Comparison of ENCODE assay signal across 8 cellular contexts in the genomic region with DNA sequence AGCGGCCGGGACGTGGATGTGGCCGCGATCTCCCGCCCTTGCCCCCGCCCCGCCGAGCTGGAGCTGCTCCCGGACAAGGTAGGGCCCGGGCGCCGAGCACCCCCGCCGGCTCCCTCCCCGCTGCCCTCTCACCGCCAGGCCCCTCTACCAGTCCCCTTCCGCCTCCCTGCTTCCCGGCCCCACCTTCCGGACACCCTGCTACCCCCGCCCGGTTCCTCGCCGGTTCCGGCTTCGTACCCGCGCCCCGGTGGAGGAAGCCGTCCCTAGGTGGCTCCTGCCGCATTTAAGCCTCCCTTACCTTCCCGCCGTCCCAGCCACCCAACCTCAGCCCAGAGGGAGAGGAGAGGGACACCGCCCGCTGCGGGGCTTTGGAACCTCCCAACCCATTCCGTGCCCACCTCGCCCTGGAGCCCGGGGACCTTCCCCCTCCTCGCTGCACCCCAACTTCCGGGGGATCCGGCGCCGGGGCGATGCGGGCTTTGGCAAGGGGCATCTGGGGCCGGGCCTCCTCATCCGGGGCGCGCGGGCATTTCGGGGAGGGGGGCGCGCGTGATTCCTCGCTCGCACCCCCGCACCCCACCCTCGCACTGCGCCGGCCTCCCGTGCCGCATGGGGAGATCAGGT. TPM values are rescaled to one million over a fixed set of nuclear protein-coding genes. Genes with fewer than 3 reads are reported as not detected.
DNase-seq lines count a peak whose midpoint lies in the region; ATAC-seq lines count a peak whose summit lies in the region.

No MANE protein-coding gene starts in this region.

- no peaks in the 10 kb centered on the region for H3K9me3 Mint-ChIP-seq in activated CD8-positive, alpha-beta memory T cell treated with anti-CD3 and anti-CD28 coated beads, Interleukin-2, amount 10 ng/mL, durations not matched to agents 7 days and 5 days (ENCODE audit: low read depth)
- H3K9me3 Mint-ChIP-seq in naive thymus-derived CD4-positive, alpha-beta T cell, result no peaks in the 10 kb centered on the region

- POLR2A ChIA-PET in naive thymus-derived CD4-positive, alpha-beta T cell (lab: Charles Lee), result interaction anchor here (1.0 kb wide), 1 partner anchor 34 kb away, joined by 3 read pairs; no protein-coding TSS in a partner anchor

- CTCF ChIA-PET in activated CD8-positive, alpha-beta memory T cell treated with anti-CD3 and anti-CD28 coated beads, Interleukin-2, amount 10 ng/mL, durations not matched to agents 7 days and 5 days (lab: Charles Lee), result interaction anchor here (0.6 to 1.3 kb wide), 5 partner anchors 114 to 214 kb away, joined by 3 to 6 read pairs (median 5); no protein-coding TSS in a partner anchor
- CTCF ChIA-PET in naive thymus-derived CD4-positive, alpha-beta T cell (lab: Charles Lee), result interaction anchor here (0.6 kb wide), 2 partner anchors 31 to 307 kb away, joined by 4 read pairs; no protein-coding TSS in a partner anchor

- peak overlapping the region; percentile 95 for H3K27ac Mint-ChIP-seq in activated CD8-positive, alpha-beta memory T cell treated with anti-CD3 and anti-CD28 coated beads, Interleukin-2, amount 10 ng/mL, durations not matched to agents 7 days and 5 days
- peak overlapping the region in 6 of 9 donors; percentile 83 to 95 (median 90) for H3K27ac Mint-ChIP-seq in naive thymus-derived CD4-positive, alpha-beta T cell

- H3K4me1 Mint-ChIP-seq in activated CD8-positive, alpha-beta memory T cell treated with anti-CD3 and anti-CD28 coated beads, Interleukin-2, amount 10 ng/mL, durations not matched to agents 7 days and 5 days, result peaks cover 43% of the 10 kb centered on the region
- peaks cover 35 to 52% (median 39%) of the 10 kb centered on the region in 7 donors for H3K4me1 Mint-ChIP-seq in naive thymus-derived CD4-positive, alpha-beta T cell

- DNase-seq in HAP-1 (ENCODE audit: low spot score in 2 of 2) (peak; percentile 17 to 75), NAMALWA (ENCODE audit: low spot score) (peak; percentile 60), epithelial cell of prostate (ENCODE audit: low read depth, low spot score) (no peak), occipital lobe (lab: John Stamatoyannopoulos, UW) (no peak)
- peak; percentile 78 for DNase-seq in activated CD8-positive, alpha-beta memory T cell treated with anti-CD3 and anti-CD28 coated beads, Interleukin-2, amount 10 ng/mL, durations not matched to agents 7 days and 5 days
- DNase-seq in naive thymus-derived CD4-positive, alpha-beta T cell, result peak; percentile 37 to 75 (median 60)
- peak; percentile 64 for DNase-seq in stimulated activated naive CD4-positive, alpha-beta T cell treated with Interleukin-2 at 50 U/mL for 16 hours (lab: John Stamatoyannopoulos, UW)

- H3K9me3 ChIP-seq in HAP-1, result no peaks in the 10 kb centered on the region
- H3K9me3 ChIP-seq in naive thymus-derived CD4-positive, alpha-beta T cell (ENCODE audit: control insufficient read depth in 2 of 3, low read length in 3 of 3), result no peaks in the 10 kb centered on the region

- peak; percentile 59 for ATAC-seq in activated CD8-positive, alpha-beta memory T cell treated with anti-CD3 and anti-CD28 coated beads, Interleukin-2, amount 10 ng/mL, durations not matched to agents 7 days and 5 days
- peak; percentile 39 for ATAC-seq in naive thymus-derived CD4-positive, alpha-beta T cell

- H3K27me3 ChIP-seq in HAP-1 (ENCODE audit: low read depth), result no peaks in the 10 kb centered on the region
- H3K27me3 ChIP-seq in naive thymus-derived CD4-positive, alpha-beta T cell (ENCODE audit: control insufficient read depth in 2 of 2, insufficient read depth in 2 of 2, low read length in 2 of 2), result no peaks in the 10 kb centered on the region

- intact Hi-C loops in naive thymus-derived CD4-positive, alpha-beta T cell (cut with micrococcal nuclease), result loop anchor here (1.0 to 10.0 kb wide), 22 partner anchors 24 to 1644 kb away; a partner anchor contains a TSS

- H3K36me3 ChIP-seq in HAP-1 (replicated peaks), result no peaks in the 10 kb centered on the region
- peaks cover 0 to 10% (median 0%) of the 10 kb centered on the region in 3 experiments for H3K36me3 ChIP-seq in naive thymus-derived CD4-positive, alpha-beta T cell (ENCODE audit: control insufficient read depth in 2 of 3, insufficient read depth in 3 of 3, low read length in 3 of 3)

- peak overlapping the region; percentile 76 for H3K4me3 Mint-ChIP-seq in activated CD8-positive, alpha-beta memory T cell treated with anti-CD3 and anti-CD28 coated beads, Interleukin-2, amount 10 ng/mL, durations not matched to agents 7 days and 5 days
- peak overlapping the region; percentile 82 to 93 (median 89) for H3K4me3 Mint-ChIP-seq in naive thymus-derived CD4-positive, alpha-beta T cell

- peaks cover 5% of the 10 kb centered on the region for H3K4me1 ChIP-seq in HAP-1
- peaks cover 35 to 44% of the 10 kb centered on the region in 2 donors for H3K4me1 ChIP-seq in naive thymus-derived CD4-positive, alpha-beta T cell (ENCODE audit: control insufficient read depth in 2 of 2, insufficient read depth in 2 of 2, low read length in 2 of 2)

- peaks cover 5% of the 10 kb centered on the region for H3K36me3 Mint-ChIP-seq in activated CD8-positive, alpha-beta memory T cell treated with anti-CD3 and anti-CD28 coated beads, Interleukin-2, amount 10 ng/mL, durations not matched to agents 7 days and 5 days
- peaks cover 0 to 8% (median 0%) of the 10 kb centered on the region in 5 donors for H3K36me3 Mint-ChIP-seq in naive thymus-derived CD4-positive, alpha-beta T cell

- H3K27me3 Mint-ChIP-seq in activated CD8-positive, alpha-beta memory T cell treated with anti-CD3 and anti-CD28 coated beads, Interleukin-2, amount 10 ng/mL, durations not matched to agents 7 days and 5 days, result no peaks in the 10 kb centered on the region
- peaks cover 0 to 2% (median 0%) of the 10 kb centered on the region in 5 donors for H3K27me3 Mint-ChIP-seq in naive thymus-derived CD4-positive, alpha-beta T cell

- in situ Hi-C loops in HAP-1 (cut with MboI; ENCODE audit: low sequenced_read_pairs), result no loop called here

- peak overlapping the region; percentile 82 for H3K27ac ChIP-seq in epithelial cell of prostate
- peak overlapping the region; percentile 86 for H3K27ac ChIP-seq in naive thymus-derived CD4-positive, alpha-beta T cell (ENCODE audit: low read depth, low read length)

- H3K4me3 ChIP-seq in GM08714 (ENCODE audit: low read length), result peak overlapping the region; percentile 100
- peak overlapping the region; percentile 88 for H3K4me3 ChIP-seq in HAP-1
- H3K4me3 ChIP-seq in naive thymus-derived CD4-positive, alpha-beta T cell (ENCODE audit: low read length), result peak overlapping the region; percentile 98

RNA-seq across cellular contexts. Expression of a gene that starts 0.5 kb away (rescaled TPM):
- 10 to 100 TPM; 32.5 to 43.1 TPM for total RNA-seq in activated CD8-positive, alpha-beta memory T cell treated with anti-CD3 and anti-CD28 coated beads, Interleukin-2, amount 10 ng/mL, durations not matched to agents 7 days and 5 days
- total RNA-seq in naive thymus-derived CD4-positive, alpha-beta T cell, result 10 to 100 TPM; 16.9 to 37.0 (median 34.7) TPM
- polyA plus RNA-seq in naive thymus-derived CD4-positive, alpha-beta T cell, result 10 to 100 TPM; 16.3 to 20.3 TPM
- 48.8 TPM for total RNA-seq in occipital lobe

Comparison
In these comparisons a context has a peak if more than half of its experiments do, and no peak if none do; other contexts are left out.
1. DNase-seq: peak in HAP-1 (2 of 2), NAMALWA (single experiment), activated CD8-positive, alpha-beta memory T cell treated with anti-CD3 and anti-CD28 coated beads, Interleukin-2, amount 10 ng/mL, durations not matched to agents 7 days and 5 days (single experiment), naive thymus-derived CD4-positive, alpha-beta T cell (9 of 9) and stimulated activated naive CD4-positive, alpha-beta T cell treated with Interleukin-2 at 50 U/mL for 16 hours (single experiment); none in epithelial cell of prostate (single experiment) and occipital lobe (single experiment).
2. Peak in every context shown above with its lines, with median percentiles within 50 percentile points of each other: H3K4me3 ChIP-seq.